11 cellular contexts compared by ENCODE assay signal in the genomic region with DNA sequence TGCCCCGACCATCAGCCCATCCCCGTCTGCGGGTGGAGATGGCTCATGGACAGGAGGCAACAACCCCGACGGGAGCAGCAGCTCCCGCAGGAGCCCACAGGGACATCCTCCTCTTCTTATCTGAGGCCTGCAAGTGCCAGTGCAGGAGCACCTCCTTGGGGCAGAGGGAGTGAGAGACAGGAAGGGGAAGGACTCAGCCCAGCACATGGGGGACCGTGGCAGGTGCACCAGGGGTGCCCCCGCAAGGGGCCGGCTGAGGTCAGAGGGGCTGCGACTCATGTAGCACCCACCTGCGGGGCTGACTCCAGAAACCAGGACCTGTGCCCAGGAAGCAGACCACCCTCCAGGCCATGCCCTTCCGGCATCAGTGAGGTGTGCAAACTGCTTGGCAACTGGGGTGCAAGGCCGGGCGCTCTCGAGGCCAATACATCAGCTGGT.
DNase-seq lines count a peak whose midpoint lies in the region; ATAC-seq and FAIRE-seq lines count a peak whose summit lies in the region.
"Had no signal": no experiment of that assay in that cellular context is flagged by ENCODE, and none has a peak within 500 bp of the region (broad histone marks: within the 10 kb centered on the region; RNA-seq: fewer than 3 reads in every experiment).

No MANE protein-coding gene starts in this region.

- peak; percentile 48 for DNase-seq in H7
- DNase-seq in adipocyte (ENCODE audit: low read depth), result no peak
- DNase-seq in mesenchymal stem cell, result no peak
- no peak for DNase-seq in urothelium cell line (ENCODE audit: low spot score)
- DNase-seq in activated naive CD4-positive, alpha-beta T cell (lab: John Stamatoyannopoulos, UW), result no peak

- H3K9me3 ChIP-seq in adipocyte (ENCODE audit: control insufficient read depth, low read length) (no peaks in the 10 kb centered on the region), mesenchymal stem cell (ENCODE audit: control insufficient read depth, low read length) (no peaks in the 10 kb centered on the region)
- H3K9me3 ChIP-seq: A549, BE2C, SJSA1 had no signal

- H2BK5ac ChIP-seq in mesenchymal stem cell (ENCODE audit: low read depth, low read length, poor library complexity, severe bottlenecking), result no peak overlapping the region

- no peaks in the 10 kb centered on the region for H3K27me3 Mint-ChIP-seq in activated T-helper 17 cell treated with anti-CD3 and anti-CD28 coated beads, Interleukin-2, amount 50 U/mL, for 72 hours

- no peaks in the 10 kb centered on the region for H3K79me1 ChIP-seq in mesenchymal stem cell (replicated peaks; ENCODE audit: low read length, poor library complexity, severe bottlenecking)

- H3K4me1 ChIP-seq in adipocyte (ENCODE audit: control insufficient read depth, insufficient read depth, low read length) (peaks cover 10% of the 10 kb centered on the region), mesenchymal stem cell (ENCODE audit: control insufficient read depth, insufficient read depth, low read depth, low read length) (no peaks in the 10 kb centered on the region)
- H3K4me1 ChIP-seq: A549, BE2C, SJSA1 had no signal

- H3K9me3 Mint-ChIP-seq in activated T-helper 17 cell treated with anti-CD3 and anti-CD28 coated beads, Interleukin-2, amount 50 U/mL, for 72 hours, result no peaks in the 10 kb centered on the region

- H3K36me3 Mint-ChIP-seq in activated T-helper 17 cell treated with anti-CD3 and anti-CD28 coated beads, Interleukin-2, amount 50 U/mL, for 72 hours (ENCODE audit: low read depth), result no peaks in the 10 kb centered on the region

- no peak overlapping the region for H4K91ac ChIP-seq in mesenchymal stem cell (ENCODE audit: low read length)

- no peaks in the 10 kb centered on the region for H3K4me1 Mint-ChIP-seq in activated T-helper 17 cell treated with anti-CD3 and anti-CD28 coated beads, Interleukin-2, amount 50 U/mL, for 72 hours

- H3K9ac ChIP-seq in adipocyte (ENCODE audit: low read length), result peak overlapping the region; percentile 41
- H3K9ac ChIP-seq in mesenchymal stem cell (ENCODE audit: low read length), result peak overlapping the region; percentile 48
- H3K9ac ChIP-seq: GM23248 had no signal

- H3K27ac Mint-ChIP-seq in activated T-helper 17 cell treated with anti-CD3 and anti-CD28 coated beads, Interleukin-2, amount 50 U/mL, for 72 hours, result no peak overlapping the region

- H3K4me2 ChIP-seq in mesenchymal stem cell (ENCODE audit: low read length, poor library complexity, severe bottlenecking), result no peak overlapping the region
- H3K4me2 ChIP-seq: A549 had no signal

- no peak overlapping the region for H3K14ac ChIP-seq in mesenchymal stem cell (ENCODE audit: low read length in 2 of 2)

- WGBS in mesenchymal stem cell, result 89% methylated on average over 15 of the region's 15 CpGs

- no peak overlapping the region for H3K18ac ChIP-seq in mesenchymal stem cell (ENCODE audit: low read depth in 1 of 2, low read length in 2 of 2)

- H3K4me3 ChIP-seq in H7 (ENCODE audit: insufficient read depth, low read depth, low read length) (no peak overlapping the region), adipocyte (ENCODE audit: low read length) (no peak overlapping the region), mesenchymal stem cell (ENCODE audit: insufficient read depth in 1 of 2, low read depth in 1 of 2, low read length in 2 of 2) (no peak overlapping the region)
- H3K4me3 ChIP-seq: A549, GM23248, SJSA1 had no signal

- FAIRE-seq in urothelium cell line (lab: Jason Lieb, UNC), result peak; percentile 13

- no peak overlapping the region for H2AFZ ChIP-seq in mesenchymal stem cell (ENCODE audit: low read depth, low read length)
- H2AFZ ChIP-seq: GM23248 had no signal

- H3K36me3 ChIP-seq in H7 (replicated peaks; ENCODE audit: control insufficient read depth, insufficient read depth, low read length) (no peaks in the 10 kb centered on the region), adipocyte (ENCODE audit: control insufficient read depth, insufficient read depth, low read length, severe bottlenecking) (no peaks in the 10 kb centered on the region), mesenchymal stem cell (ENCODE audit: control insufficient read depth in 1 of 2, insufficient read depth in 2 of 2, low read depth in 1 of 2, low read length in 2 of 2) (no peaks in the 10 kb centered on the region)
- H3K36me3 ChIP-seq: BE2C, SJSA1 had no signal

- no peak overlapping the region for H4K8ac ChIP-seq in mesenchymal stem cell (ENCODE audit: low read length)

- H2BK15ac ChIP-seq in mesenchymal stem cell (ENCODE audit: low read depth, poor library complexity, severe bottlenecking), result no peak overlapping the region

- H2BK120ac ChIP-seq in mesenchymal stem cell (ENCODE audit: low read depth, low read length), result no peak overlapping the region

- H3K27me3 ChIP-seq in H7 (ENCODE audit: control insufficient read depth, insufficient read depth, low read length), result no peaks in the 10 kb centered on the region
- H3K27me3 ChIP-seq in adipocyte (replicated peaks; ENCODE audit: control insufficient read depth, insufficient read depth, low read length), result peaks cover 18% of the 10 kb centered on the region
- H3K27me3 ChIP-seq in mesenchymal stem cell (ENCODE audit: control insufficient read depth in 1 of 2, insufficient read depth in 1 of 2, low read length in 2 of 2), result peaks cover 0 to 54% of the 10 kb centered on the region in 2 experiments
- H3K27me3 ChIP-seq: BE2C had no signal

- H3K4me3 Mint-ChIP-seq in activated T-helper 17 cell treated with anti-CD3 and anti-CD28 coated beads, Interleukin-2, amount 50 U/mL, for 72 hours, result no peak overlapping the region

- H2AK5ac ChIP-seq in mesenchymal stem cell (ENCODE audit: low read length, severe bottlenecking), result peak overlapping the region; percentile 20

- H3K4ac ChIP-seq in mesenchymal stem cell (ENCODE audit: low read depth in 1 of 2, low read length in 2 of 2), result no peak overlapping the region

- no peak overlapping the region for H2BK12ac ChIP-seq in mesenchymal stem cell (ENCODE audit: low read length in 2 of 2)

- no peak overlapping the region for H3K23ac ChIP-seq in mesenchymal stem cell (ENCODE audit: low read length in 2 of 2)

- no peak overlapping the region for H3K27ac ChIP-seq in mesenchymal stem cell (ENCODE audit: low read length, poor library complexity, severe bottlenecking)
- H3K27ac ChIP-seq: A549, GM23248, SJSA1 had no signal

- no peak for ATAC-seq in activated T-helper 17 cell treated with anti-CD3 and anti-CD28 coated beads, Interleukin-2, amount 50 U/mL, for 72 hours (replicated peaks)
- no peak for ATAC-seq in GM21576 (IDR thresholded peaks at IDR 0.05; ENCODE audit: unreplicated experiment)
